ENCODE assay signal across 9 cellular contexts in the genomic region with DNA sequence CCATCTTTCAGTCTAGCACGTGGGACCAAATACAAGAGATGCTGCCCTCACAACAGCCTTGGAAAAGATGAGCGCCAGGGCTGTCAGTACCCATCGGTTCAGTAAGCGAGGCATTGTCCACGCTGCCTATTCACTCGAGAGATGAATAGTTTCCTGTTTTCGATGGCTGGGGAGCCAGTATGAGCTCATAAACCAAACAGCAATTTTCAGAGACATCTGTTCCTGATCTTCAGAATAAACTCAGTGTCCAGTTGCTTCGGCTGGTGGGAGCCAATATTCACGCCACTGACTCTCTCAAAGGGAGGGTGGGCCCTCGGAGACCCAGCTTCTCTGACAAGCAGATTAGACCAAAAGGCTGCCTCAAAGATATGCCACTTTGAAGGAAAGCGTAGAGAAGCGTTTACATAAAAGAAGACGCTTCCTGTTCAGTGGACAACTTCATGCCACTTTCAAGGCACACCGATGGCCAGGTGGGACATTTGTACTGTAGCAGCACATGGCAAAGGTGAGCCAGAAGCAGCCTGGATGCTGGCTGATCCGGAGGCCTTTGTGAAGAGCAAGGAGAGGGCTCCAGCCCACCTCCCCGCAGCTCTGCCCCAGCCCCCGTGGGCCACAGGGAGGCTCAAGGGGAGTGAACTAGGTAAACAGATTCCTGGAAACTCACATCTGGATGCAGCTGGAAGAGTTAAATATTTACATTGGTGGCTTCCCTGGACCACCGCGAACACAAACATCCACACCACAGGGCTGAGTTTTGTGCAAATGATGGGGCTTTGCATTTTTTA. TPM values are rescaled to one million over a fixed set of nuclear protein-coding genes. Genes with fewer than 3 reads are reported as not detected.
DNase-seq lines count a peak whose midpoint lies in the region; ATAC-seq and TF ChIP-seq lines count a peak whose summit lies in the region.
"Had no signal": no experiment of that assay in that cellular context is flagged by ENCODE, and none has a peak within 500 bp of the region (broad histone marks: within the 10 kb centered on the region; RNA-seq: fewer than 3 reads in every experiment).

No MANE protein-coding gene starts in this region.

- peak overlapping the region; percentile 73 to 76 for H3K18ac ChIP-seq in mesenchymal stem cell (ENCODE audit: low read depth in 1 of 2, low read length in 2 of 2)

- CTCF ChIA-PET in Caco-2 (lab: Charles Lee), result interaction anchor here (0.6 kb wide), 2 partner anchors 53 to 116 kb away, joined by 3 to 4 read pairs; no protein-coding TSS in a partner anchor

- H4K91ac ChIP-seq in mesenchymal stem cell (ENCODE audit: low read length), result no peak overlapping the region

- peaks cover 75 to 82% of the 10 kb centered on the region in 2 experiments for H3K36me3 ChIP-seq in mesenchymal stem cell (ENCODE audit: control insufficient read depth in 1 of 2, insufficient read depth in 2 of 2, low read depth in 1 of 2, low read length in 2 of 2)
- no peaks in the 10 kb centered on the region for H3K36me3 ChIP-seq in urinary bladder (ENCODE audit: insufficient read depth)
- peaks cover 8% of the 10 kb centered on the region for H3K36me3 ChIP-seq in Caco-2 (ENCODE audit: control insufficient read depth, insufficient read depth, low read length)

- BruUV-seq in Caco-2 (replicated peaks; lab: Mats Ljungman, UMichigan), result no TSS peak

- H3K9me3 Mint-ChIP-seq in activated T-cell treated with anti-CD3 and anti-CD28 coated beads, Interleukin-2, amount 50 U/mL, for 72 hours, result no peaks in the 10 kb centered on the region
- no peaks in the 10 kb centered on the region for H3K9me3 Mint-ChIP-seq in Caco-2 (ENCODE audit: unreplicated experiment)

- intact Hi-C loops in Caco-2 (cut with micrococcal nuclease; ENCODE audit: unreplicated experiment), result no loop called here

- H3K79me1 ChIP-seq in mesenchymal stem cell (replicated peaks; ENCODE audit: low read length, poor library complexity, severe bottlenecking), result peaks cover 18% of the 10 kb centered on the region

- no peak for ATAC-seq in activated T-cell treated with anti-CD3 and anti-CD28 coated beads, Interleukin-2, amount 50 U/mL, for 72 hours (replicated peaks in 1 of 2)
- no peak for ATAC-seq in HG03095 (IDR thresholded peaks at IDR 0.05; ENCODE audit: unreplicated experiment)

- H3K27me3 ChIP-seq in mesenchymal stem cell (ENCODE audit: control insufficient read depth in 1 of 2, insufficient read depth in 1 of 2, low read length in 2 of 2), result no peaks in the 10 kb centered on the region
- no peaks in the 10 kb centered on the region for H3K27me3 ChIP-seq in Caco-2 (replicated peaks; ENCODE audit: control insufficient read depth, insufficient read depth, low read length)

- H4K8ac ChIP-seq in mesenchymal stem cell (ENCODE audit: low read length), result peak overlapping the region; percentile 46

- no peaks in the 10 kb centered on the region for H3K9me3 ChIP-seq in mesenchymal stem cell (ENCODE audit: control insufficient read depth, low read length)
- no peaks in the 10 kb centered on the region for H3K9me3 ChIP-seq in Caco-2

- TF ChIP-seq CTCF in Caco-2 (IDR thresholded peaks at IDR 0.05; ENCODE audit: insufficient read depth in 1 of 2, low read depth in 1 of 2, low read length in 1 of 2, severe bottlenecking in 1 of 2, unreplicated experiment in 1 of 2), result no peak

- no peak overlapping the region for H2BK5ac ChIP-seq in mesenchymal stem cell (ENCODE audit: low read depth, low read length, poor library complexity, severe bottlenecking)

- peak overlapping the region in 1 of 2 experiments; percentile 42 for H3K4me3 ChIP-seq in mesenchymal stem cell (ENCODE audit: insufficient read depth in 1 of 2, low read depth in 1 of 2, low read length in 2 of 2)
- no peak overlapping the region for H3K4me3 ChIP-seq in urinary bladder (ENCODE audit: low read depth, low read length)
- no peak overlapping the region for H3K4me3 ChIP-seq in Caco-2 (ENCODE audit: low read depth, low read length)

- H3K4me1 ChIP-seq in mesenchymal stem cell (ENCODE audit: control insufficient read depth, insufficient read depth, low read depth, low read length) (peaks cover 40% of the 10 kb centered on the region), urinary bladder (ENCODE audit: insufficient read depth) (no peaks in the 10 kb centered on the region), Caco-2 (peaks cover 16% of the 10 kb centered on the region)

- peak overlapping the region; percentile 64 for H2BK120ac ChIP-seq in mesenchymal stem cell (ENCODE audit: low read depth, low read length)

- H3K9ac ChIP-seq in mesenchymal stem cell (ENCODE audit: low read length), result peak overlapping the region; percentile 71

- H3K23ac ChIP-seq in mesenchymal stem cell (ENCODE audit: low read length in 2 of 2), result no peak overlapping the region

- no peak overlapping the region for H2AFZ ChIP-seq in mesenchymal stem cell (ENCODE audit: low read depth, low read length)

- H2BK12ac ChIP-seq in mesenchymal stem cell (ENCODE audit: low read length in 2 of 2), result peak overlapping the region in 1 of 2 experiments; percentile 38

- no peaks in the 10 kb centered on the region for H3K27me3 Mint-ChIP-seq in activated T-cell treated with anti-CD3 and anti-CD28 coated beads, Interleukin-2, amount 50 U/mL, for 72 hours (ENCODE audit: low read depth)
- no peaks in the 10 kb centered on the region for H3K27me3 Mint-ChIP-seq in Caco-2 (ENCODE audit: insufficient read depth, unreplicated experiment)

- H3K4ac ChIP-seq in mesenchymal stem cell (ENCODE audit: low read depth in 1 of 2, low read length in 2 of 2), result peak overlapping the region; percentile 9 to 21

- H2AK5ac ChIP-seq in mesenchymal stem cell (ENCODE audit: low read length, severe bottlenecking), result peak overlapping the region; percentile 5

- peaks cover 32% of the 10 kb centered on the region for H3K4me1 Mint-ChIP-seq in activated T-cell treated with anti-CD3 and anti-CD28 coated beads, Interleukin-2, amount 50 U/mL, for 72 hours (ENCODE audit: low read depth)
- peaks cover 17% of the 10 kb centered on the region for H3K4me1 Mint-ChIP-seq in Caco-2 (ENCODE audit: low read depth, unreplicated experiment)

- POLR2A ChIA-PET in Caco-2 (lab: Charles Lee), result no interaction called here

- peak overlapping the region; percentile 6 for H2BK15ac ChIP-seq in mesenchymal stem cell (ENCODE audit: low read depth, poor library complexity, severe bottlenecking)

- H3K4me2 ChIP-seq in mesenchymal stem cell (ENCODE audit: low read length, poor library complexity, severe bottlenecking), result no peak overlapping the region

- H3K36me3 Mint-ChIP-seq in activated T-cell treated with anti-CD3 and anti-CD28 coated beads, Interleukin-2, amount 50 U/mL, for 72 hours (ENCODE audit: insufficient read depth in 2 of 2), result peaks cover 9 to 11% of the 10 kb centered on the region in 2 donors
- H3K36me3 Mint-ChIP-seq in Caco-2 (ENCODE audit: insufficient read depth, unreplicated experiment), result peaks cover 76% of the 10 kb centered on the region

- no peak overlapping the region for H3K14ac ChIP-seq in mesenchymal stem cell (ENCODE audit: low read length in 2 of 2)

- H3K27ac Mint-ChIP-seq in activated T-cell treated with anti-CD3 and anti-CD28 coated beads, Interleukin-2, amount 50 U/mL, for 72 hours, result peak overlapping the region; percentile 16
- H3K27ac Mint-ChIP-seq in Caco-2 (ENCODE audit: unreplicated experiment), result no peak overlapping the region

- DNase-seq in activated T-cell treated with anti-CD3 and anti-CD28 coated beads, Interleukin-2, amount 50 U/mL, for 72 hours, result no peak
- no peak for DNase-seq in activated T-cell treated with anti-CD3 and anti-CD28 coated beads, Interleukin-2, amount 50 U/mL, for 48 hours
- peak; percentile 69 to 93 for DNase-seq in dermis microvascular lymphatic vessel endothelial cell (ENCODE audit: low read depth in 2 of 2)
- DNase-seq in mesenchymal stem cell, result peak; percentile 73
- no peak for DNase-seq in Caco-2
- DNase-seq in RKO (ENCODE audit: low spot score), result no peak
- DNase-seq: NCI-H526 had no signal

- H3K27ac ChIP-seq in mesenchymal stem cell (ENCODE audit: low read length, poor library complexity, severe bottlenecking), result peak overlapping the region; percentile 71
- peak overlapping the region; percentile 33 for H3K27ac ChIP-seq in urinary bladder (ENCODE audit: low read depth)

- H3K4me3 Mint-ChIP-seq in activated T-cell treated with anti-CD3 and anti-CD28 coated beads, Interleukin-2, amount 50 U/mL, for 72 hours, result no peak overlapping the region
- H3K4me3 Mint-ChIP-seq in Caco-2 (ENCODE audit: unreplicated experiment), result no peak overlapping the region

- 55% methylated on average over 17 of the region's 19 CpGs for whole genome bisulfite sequencing in mesenchymal stem cell
- WGBS in urinary bladder, result 41% methylated on average over 19 of the region's 19 CpGs

RNA-seq across cellular contexts. Expression of a gene that starts 6.0 kb away (rescaled TPM):
- 10 to 100 TPM; 10.3 to 12.0 TPM for total RNA-seq in activated T-cell treated with anti-CD3 and anti-CD28 coated beads, Interleukin-2, amount 50 U/mL, for 72 hours
- total RNA-seq in dermis microvascular lymphatic vessel endothelial cell (14.0 and 15.6 TPM in 2 replicates), urinary bladder (9.3 TPM), Caco-2 (2022) (20.1 and 20.6 TPM in 2 replicates)
- 14.9 TPM for polyA plus RNA-seq in mesenchymal stem cell (2013, experiment 1 of 2)
- polyA plus RNA-seq in mesenchymal stem cell (2013, experiment 2 of 2), result 15.8 TPM
- polyA plus RNA-seq in urinary bladder, result 11.3 TPM

RNA-seq across cellular contexts. Expression of a gene that starts 23.4 kb away (rescaled TPM):
- 1 to 10 TPM; 1.2 to 1.7 TPM for total RNA-seq in activated T-cell treated with anti-CD3 and anti-CD28 coated beads, Interleukin-2, amount 50 U/mL, for 72 hours
- total RNA-seq in dermis microvascular lymphatic vessel endothelial cell (91.7 and 163 TPM in 2 replicates), urinary bladder (54.2 TPM), Caco-2 (2022) (68.4 and 76.7 TPM in 2 replicates)
- polyA plus RNA-seq in mesenchymal stem cell (2013, experiment 1 of 2), result 83.3 TPM
- polyA plus RNA-seq in mesenchymal stem cell (2013, experiment 2 of 2), result 82.4 TPM
- polyA plus RNA-seq in urinary bladder, result 81.2 TPM

Comparison
In these comparisons a context has a peak if more than half of its experiments do, and no peak if none do; other contexts are left out.
1. DNase-seq: peak in dermis microvascular lymphatic vessel endothelial cell (2 of 2) and mesenchymal stem cell (single experiment); none in activated T-cell treated with anti-CD3 and anti-CD28 coated beads, Interleukin-2, amount 50 U/mL, for 72 hours (0 of 2), activated T-cell treated with anti-CD3 and anti-CD28 coated beads, Interleukin-2, amount 50 U/mL, for 48 hours (0 of 2), Caco-2 (0 of 2) and RKO (single experiment).
2. RNA of a gene that starts 23.4 kb away (total RNA-seq): 91.7 to 163 TPM in dermis microvascular lymphatic vessel endothelial cell, 68.4 to 76.7 TPM in Caco-2 and 54.2 TPM in urinary bladder (single experiment); 1.2 to 1.7 TPM in activated T-cell treated with anti-CD3 and anti-CD28 coated beads, Interleukin-2, amount 50 U/mL, for 72 hours; every median in the first group is over 10 times any median in the second.